In genomic region chr7:140697447-140698143, GRCh38 we compare ENCODE assay signal across 8 cellular contexts. TPM values are rescaled to one million over a fixed set of nuclear protein-coding genes. Genes with fewer than 3 reads are reported as not detected.
A peak's percentile ranks its signal among the peaks of the same experiment; 100 is the strongest.
DNase-seq lines count a peak whose midpoint lies in the region; ATAC-seq and TF ChIP-seq lines count a peak whose summit lies in the region.

No MANE protein-coding gene starts in this region.

- H3K4me1 Mint-ChIP-seq in activated CD4-positive, alpha-beta T cell treated with anti-CD3 and anti-CD28 coated beads, Interleukin-2, amount 10 ng/mL, durations not matched to agents 7 days and 5 days = peaks cover 31% of the 10 kb centered on the region

- peak overlapping the region; percentile 90 for H3K4me3 ChIP-seq in thoracic aorta

- TF ChIP-seq CTCF in thoracic aorta (IDR thresholded peaks at IDR 0.05) = no peak

- no peaks in the 10 kb centered on the region for H3K9me3 ChIP-seq in thoracic aorta

- peaks cover 3% of the 10 kb centered on the region for H3K36me3 ChIP-seq in thoracic aorta

- peaks cover 16% of the 10 kb centered on the region for H3K36me3 Mint-ChIP-seq in activated CD4-positive, alpha-beta T cell treated with anti-CD3 and anti-CD28 coated beads, Interleukin-2, amount 10 ng/mL, durations not matched to agents 7 days and 5 days (ENCODE audit: low read depth)

- peaks cover 7 to 19% of the 10 kb centered on the region in 2 donors for H3K4me1 ChIP-seq in thoracic aorta (ENCODE audit: control insufficient read depth in 1 of 2, low read depth in 2 of 2)

- no peak for DNase-seq in activated CD4-positive, alpha-beta T cell treated with anti-CD3 and anti-CD28 coated beads, Interleukin-2, amount 10 ng/mL, durations not matched to agents 7 days and 5 days
- DNase-seq in activated CD4-positive, alpha-beta T cell treated with anti-CD3 and anti-CD28 coated beads for 1 hour = no peak
- DNase-seq in amniotic epithelial cell (ENCODE audit: low read depth) (peak; percentile 53), thoracic aorta (ENCODE audit: low spot score) (no peak), epidermal melanocyte (ENCODE audit: insufficient read length, low spot score) (no peak), amygdala (lab: John Stamatoyannopoulos, UW) (no peak)

- CTCF ChIA-PET in activated CD4-positive, alpha-beta T cell treated with anti-CD3 and anti-CD28 coated beads, Interleukin-2, amount 10 ng/mL, durations not matched to agents 7 days and 5 days (lab: Charles Lee) = interaction anchor here (0.9 kb wide), 1 partner anchor 314 kb away, joined by 3 read pairs; no protein-coding TSS in a partner anchor

- H3K27ac Mint-ChIP-seq in activated CD4-positive, alpha-beta T cell treated with anti-CD3 and anti-CD28 coated beads, Interleukin-2, amount 10 ng/mL, durations not matched to agents 7 days and 5 days = peak overlapping the region; percentile 98

- H3K27me3 ChIP-seq in layer of hippocampus (ENCODE audit: control insufficient read depth, insufficient read depth, low read length) = no peaks in the 10 kb centered on the region
- H3K27me3 ChIP-seq in thoracic aorta (replicated peaks; ENCODE audit: insufficient read depth) = no peaks in the 10 kb centered on the region

- no peaks in the 10 kb centered on the region for H3K27me3 Mint-ChIP-seq in activated CD4-positive, alpha-beta T cell treated with anti-CD3 and anti-CD28 coated beads, Interleukin-2, amount 10 ng/mL, durations not matched to agents 7 days and 5 days

- peak overlapping the region; percentile 94 for H3K4me3 Mint-ChIP-seq in activated CD4-positive, alpha-beta T cell treated with anti-CD3 and anti-CD28 coated beads, Interleukin-2, amount 10 ng/mL, durations not matched to agents 7 days and 5 days

- ATAC-seq in thoracic aorta (ENCODE audit: insufficient number of reproducible peaks, low FRiP score, low read depth) (no peak), HG02973 (IDR thresholded peaks at IDR 0.05; ENCODE audit: unreplicated experiment) (no peak)

- POLR2A ChIA-PET in activated CD4-positive, alpha-beta T cell treated with anti-CD3 and anti-CD28 coated beads, Interleukin-2, amount 10 ng/mL, durations not matched to agents 7 days and 5 days (lab: Charles Lee) = no interaction called here

- no peaks in the 10 kb centered on the region for H3K9me3 Mint-ChIP-seq in activated CD4-positive, alpha-beta T cell treated with anti-CD3 and anti-CD28 coated beads, Interleukin-2, amount 10 ng/mL, durations not matched to agents 7 days and 5 days

- H3K27ac ChIP-seq in layer of hippocampus (ENCODE audit: low read depth, low read length) (peak overlapping the region; percentile 95), thoracic aorta (peak overlapping the region; percentile 84 to 88)

RNA-seq across cellular contexts. Expression of gene NDUFB2, which starts 1.1 kb away (rescaled TPM):
- total RNA-seq in activated CD4-positive, alpha-beta T cell treated with anti-CD3 and anti-CD28 coated beads, Interleukin-2, amount 10 ng/mL, durations not matched to agents 7 days and 5 days = 100 to 1,000 TPM; 161 to 201 TPM
- total RNA-seq in thoracic aorta = 100 to 1,000 TPM in 1 of 2 donors, 10 to 100 TPM in 1; 84.0 to 354 TPM

RNA-seq across cellular contexts. Expression of gene ADCK2, which starts 24.9 kb away (rescaled TPM):
- total RNA-seq in activated CD4-positive, alpha-beta T cell treated with anti-CD3 and anti-CD28 coated beads, Interleukin-2, amount 10 ng/mL, durations not matched to agents 7 days and 5 days = 10 to 100 TPM; 19.7 to 25.8 TPM
- total RNA-seq in thoracic aorta = 10 to 100 TPM; 20.8 to 25.7 TPM

RNA-seq across cellular contexts. Expression of gene DENND2A, which starts 57.0 kb away (rescaled TPM):
- not detected for total RNA-seq in activated CD4-positive, alpha-beta T cell treated with anti-CD3 and anti-CD28 coated beads, Interleukin-2, amount 10 ng/mL, durations not matched to agents 7 days and 5 days
- total RNA-seq in thoracic aorta = 1 to 10 TPM; 4.9 to 5.1 TPM

Comparison
In these comparisons a context has a peak if more than half of its experiments do, and no peak if none do; other contexts are left out.
1. RNA of gene DENND2A, which starts 57.0 kb away (total RNA-seq): 4.9 to 5.1 TPM in thoracic aorta; not detected in activated CD4-positive, alpha-beta T cell treated with anti-CD3 and anti-CD28 coated beads, Interleukin-2, amount 10 ng/mL, durations not matched to agents 7 days and 5 days; every median in the first group is over 4 times any median in the second.